Comparison of ENCODE assay signal across 14 cellular contexts in genomic region chr15:69154026-69154425, GRCh38. TPM values are rescaled to one million over a fixed set of nuclear protein-coding genes. Genes with fewer than 3 reads are reported as not detected.
DNase-seq lines count a peak whose midpoint lies in the region; TF ChIP-seq lines count a peak whose summit lies in the region.
"Had no signal": no experiment of that assay in that cellular context is flagged by ENCODE, and none has a peak within 500 bp of the region (broad histone marks: within the 10 kb centered on the region; RNA-seq: fewer than 3 reads in every experiment).

No MANE protein-coding gene starts in this region.

- H3K9me3 ChIP-seq in Caco-2: no peaks in the 10 kb centered on the region
- H3K9me3 ChIP-seq: BLaER1 had no signal

- POLR2A ChIA-PET in Caco-2 (lab: Charles Lee): no interaction called here

- TF ChIP-seq CTCF in HFFc6 (IDR thresholded peaks at IDR 0.05) (no peak), Caco-2 (IDR thresholded peaks at IDR 0.05; ENCODE audit: insufficient read depth in 1 of 2, low read depth in 1 of 2, low read length in 1 of 2, severe bottlenecking in 1 of 2, unreplicated experiment in 1 of 2) (no peak), GM13976 (IDR thresholded peaks at IDR 0.05; ENCODE audit: borderline replicate concordance, control extremely low read depth, extremely low read depth, insufficient read depth, missing control alignments) (no peak)

- intact Hi-C loops in Caco-2 (cut with micrococcal nuclease; ENCODE audit: unreplicated experiment): no loop called here

- BruUV-seq in Caco-2 (replicated peaks; lab: Mats Ljungman, UMichigan): no TSS peak

- CTCF ChIA-PET in Caco-2 (lab: Charles Lee): no interaction called here

- H3K4me1 Mint-ChIP-seq in HFFc6 (ENCODE audit: low read depth): peaks cover 29% of the 10 kb centered on the region
- peaks cover 15% of the 10 kb centered on the region for H3K4me1 Mint-ChIP-seq in Caco-2 (ENCODE audit: low read depth, unreplicated experiment)

- peaks cover 4% of the 10 kb centered on the region; the same call in 1 of the 2 replicates for H3K36me3 Mint-ChIP-seq in HFFc6 (ENCODE audit: low read depth)
- no peaks in the 10 kb centered on the region for H3K36me3 Mint-ChIP-seq in Caco-2 (ENCODE audit: insufficient read depth, unreplicated experiment)
- H3K36me3 Mint-ChIP-seq: CD8-positive, alpha-beta T cell had no signal

- DNase-seq in HFFc6 (no peak), amniotic epithelial cell (ENCODE audit: low read depth) (peak; percentile 55), epithelial cell of prostate (ENCODE audit: low read depth, low spot score) (no peak), pulmonary artery endothelial cell (ENCODE audit: low read depth, low spot score) (peak; percentile 84), Caco-2 (no peak), GM13976 (ENCODE audit: low spot score) (no peak), LoVo (ENCODE audit: low spot score) (no peak)
- DNase-seq: CD8-positive, alpha-beta T cell; DMS79; NCI-H1092 treated with DMSO at 0.1 percent for 48 hours; NCI-H524 treated with DMSO at 0.1 percent for 48 hours; SIG-M5 had no signal

- H3K4me3 Mint-ChIP-seq in HFFc6 (peak overlapping the region; percentile 67), Caco-2 (ENCODE audit: unreplicated experiment) (no peak overlapping the region)
- H3K4me3 Mint-ChIP-seq: CD8-positive, alpha-beta T cell had no signal

- no peaks in the 10 kb centered on the region for H3K4me1 ChIP-seq in Caco-2
- H3K4me1 ChIP-seq: BLaER1 had no signal

- peak overlapping the region; percentile 69 for H3K27ac Mint-ChIP-seq in HFFc6
- H3K27ac Mint-ChIP-seq in Caco-2 (ENCODE audit: unreplicated experiment): no peak overlapping the region
- H3K27ac Mint-ChIP-seq: CD8-positive, alpha-beta T cell had no signal

- H3K9me3 Mint-ChIP-seq in HFFc6 (no peaks in the 10 kb centered on the region), Caco-2 (ENCODE audit: unreplicated experiment) (no peaks in the 10 kb centered on the region)
- H3K9me3 Mint-ChIP-seq: CD8-positive, alpha-beta T cell had no signal

- H3K27me3 Mint-ChIP-seq in HFFc6 (ENCODE audit: insufficient read depth) (peaks cover 9% of the 10 kb centered on the region), Caco-2 (ENCODE audit: insufficient read depth, unreplicated experiment) (peaks cover 5% of the 10 kb centered on the region)

- no peaks in the 10 kb centered on the region for H3K36me3 ChIP-seq in Caco-2 (ENCODE audit: control insufficient read depth, insufficient read depth, low read length)
- H3K36me3 ChIP-seq: BLaER1 had no signal

- in situ Hi-C loops in GM13976 (cut with MboI; ENCODE audit: low sequenced_read_pairs, unreplicated experiment): no loop called here

- no peaks in the 10 kb centered on the region; the same call in 1 of the 2 replicates for H3K27me3 ChIP-seq in Caco-2 (replicated peaks; ENCODE audit: control insufficient read depth, insufficient read depth, low read length)
- H3K27me3 ChIP-seq: BLaER1 had no signal

- peak overlapping the region; percentile 26 for H3K27ac ChIP-seq in epithelial cell of prostate
- H3K27ac ChIP-seq: BLaER1, KMS-11 had no signal

- no peak overlapping the region for H3K4me3 ChIP-seq in Caco-2 (ENCODE audit: low read depth, low read length)
- H3K4me3 ChIP-seq: BLaER1 had no signal

RNA-seq across cellular contexts. Expression of gene GLCE, which starts 6.4 kb away (rescaled TPM):
- total RNA-seq in HFFc6 (2021; fragmentation: NEBNext Ultra II Directional; extraction: Animal tissue kit (Norgen Biotek cat#: 25700)): 10 to 100 TPM; 13.2 to 20.6 (median 17.7) TPM
- total RNA-seq in pulmonary artery endothelial cell: 170 and 193 TPM in 2 replicates
- total RNA-seq in Caco-2 (2022): 9.1 and 10.2 TPM in 2 replicates

Comparison
In these comparisons a context has a peak if more than half of its experiments do, and no peak if none do; other contexts are left out.
1. DNase-seq: peak in amniotic epithelial cell (single experiment) and pulmonary artery endothelial cell (single experiment); none in HFFc6 (single experiment), epithelial cell of prostate (single experiment), Caco-2 (0 of 2), GM13976 (single experiment) and LoVo (single experiment).